Comparison of ENCODE assay signal across 11 cellular contexts in genomic region chr14:89324501-89325298, GRCh38.
DNase-seq lines count a peak whose midpoint lies in the region; ATAC-seq and TF ChIP-seq lines count a peak whose summit lies in the region.
"Had no signal": no experiment of that assay in that cellular context is flagged by ENCODE, and none has a peak within 500 bp of the region (broad histone marks: within the 10 kb centered on the region; RNA-seq: fewer than 3 reads in every experiment).

No MANE protein-coding gene starts in this region.

- peak overlapping the region; percentile 52 to 74 for H3K27ac Mint-ChIP-seq in natural killer cell
- peak overlapping the region in 1 of 2 donors; percentile 34 for H3K27ac Mint-ChIP-seq in natural killer cell treated with Interleukin-12 subunit alpha and Interleukin-12 subunit beta and Interleukin-15 and Interleukin-18, amount 100 ng/mL, for 72 hours

- peaks cover 53% of the 10 kb centered on the region for H3K79me2 ChIP-seq in MM.1S (ENCODE audit: low read length)

- H3K9me3 ChIP-seq in MM.1S (replicated peaks; ENCODE audit: insufficient read depth, low read length): no peaks in the 10 kb centered on the region

- H3K4me2 ChIP-seq in MM.1S (ENCODE audit: low read depth, low read length): peak overlapping the region; percentile 22; the same call in 1 of the 2 replicates

- H3K27me3 ChIP-seq in MM.1S (replicated peaks; ENCODE audit: insufficient read depth, low read length): no peaks in the 10 kb centered on the region

- H3K9me2 ChIP-seq in MM.1S (replicated peaks; ENCODE audit: insufficient read depth, low read length): no peaks in the 10 kb centered on the region

- H3K4me3 Mint-ChIP-seq in natural killer cell: peak overlapping the region; percentile 28
- H3K4me3 Mint-ChIP-seq in natural killer cell treated with Interleukin-12 subunit alpha and Interleukin-12 subunit beta and Interleukin-15 and Interleukin-18, amount 100 ng/mL, for 72 hours: no peak overlapping the region
- H3K4me3 Mint-ChIP-seq: stimulated activated naive CD8-positive, alpha-beta T cell treated with anti-CD3 and anti-CD28 coated beads, Interleukin-15, Interleukin-2, amounts not matched to agents 100 ng/mL and 50 ng/mL, for 24 hours had no signal

- H3K36me3 ChIP-seq in MM.1S (replicated peaks; ENCODE audit: insufficient read depth, low read length): no peaks in the 10 kb centered on the region

- no peak overlapping the region for H3K9ac ChIP-seq in MM.1S (ENCODE audit: low read length)

- no peaks in the 10 kb centered on the region for H3K36me3 Mint-ChIP-seq in natural killer cell
- H3K36me3 Mint-ChIP-seq in natural killer cell treated with Interleukin-12 subunit alpha and Interleukin-12 subunit beta and Interleukin-15 and Interleukin-18, amount 100 ng/mL, for 72 hours: no peaks in the 10 kb centered on the region

- H2AFZ ChIP-seq in MM.1S (ENCODE audit: low read length): no peak overlapping the region

- TF ChIP-seq CTCF in natural killer cell (IDR thresholded peaks at IDR 0.05): no peak
- no peak for TF ChIP-seq CTCF in MM.1S (IDR thresholded peaks at IDR 0.05; ENCODE audit: low read length)

- H3K27ac ChIP-seq in MM.1S (ENCODE audit: low read length): peak overlapping the region; percentile 13; the same call in 1 of the 2 replicates

- intact Hi-C loops in natural killer cell (cut with micrococcal nuclease): no loop called here

- H3F3A ChIP-seq in MM.1S (ENCODE audit: insufficient read depth, low read length): no peaks in the 10 kb centered on the region

- DNase-seq in natural killer cell (no peak), MM.1S (peak; percentile 61), NCI-H226 (no peak), AG20443 (ENCODE audit: low spot score) (no peak), SK-N-DZ (ENCODE audit: low spot score) (no peak), mucosa of gallbladder (ENCODE audit: low spot score) (no peak)
- DNase-seq in natural killer cell treated with Interleukin-12 subunit alpha and Interleukin-12 subunit beta and Interleukin-15 and Interleukin-18, amount 100 ng/mL, for 72 hours (ENCODE audit: low spot score): no peak
- DNase-seq: amniotic stem cell, GF-D8 had no signal

- H3K4me3 ChIP-seq in MM.1S (ENCODE audit: low read length): no peak overlapping the region

- no peaks in the 10 kb centered on the region for H3K27me3 Mint-ChIP-seq in natural killer cell (ENCODE audit: low read depth in 2 of 2)
- H3K27me3 Mint-ChIP-seq in natural killer cell treated with Interleukin-12 subunit alpha and Interleukin-12 subunit beta and Interleukin-15 and Interleukin-18, amount 100 ng/mL, for 72 hours: no peaks in the 10 kb centered on the region
- H3K27me3 Mint-ChIP-seq: stimulated activated naive CD8-positive, alpha-beta T cell treated with anti-CD3 and anti-CD28 coated beads, Interleukin-15, Interleukin-2, amounts not matched to agents 100 ng/mL and 50 ng/mL, for 24 hours had no signal

- H3K4me1 ChIP-seq in MM.1S (ENCODE audit: low read length): peaks cover 14% of the 10 kb centered on the region

- H3K9me3 Mint-ChIP-seq in natural killer cell: no peaks in the 10 kb centered on the region
- H3K9me3 Mint-ChIP-seq in natural killer cell treated with Interleukin-12 subunit alpha and Interleukin-12 subunit beta and Interleukin-15 and Interleukin-18, amount 100 ng/mL, for 72 hours: peaks cover 3% of the 10 kb centered on the region

- H3K4me1 Mint-ChIP-seq in natural killer cell: peaks cover 80 to 83% of the 10 kb centered on the region in 2 donors
- peaks cover 66 to 73% of the 10 kb centered on the region in 2 donors for H3K4me1 Mint-ChIP-seq in natural killer cell treated with Interleukin-12 subunit alpha and Interleukin-12 subunit beta and Interleukin-15 and Interleukin-18, amount 100 ng/mL, for 72 hours (ENCODE audit: low read depth in 2 of 2)

- ATAC-seq in natural killer cell (peak in 2 of 3 donors; percentile 37 to 42), HG02610 (IDR thresholded peaks at IDR 0.05; ENCODE audit: unreplicated experiment) (peak; percentile 77)
- ATAC-seq in natural killer cell treated with Interleukin-12 subunit alpha and Interleukin-12 subunit beta and Interleukin-15 and Interleukin-18, amount 100 ng/mL, for 72 hours: no peak

- H4K20me1 ChIP-seq in MM.1S (ENCODE audit: insufficient read depth, low read length): no peaks in the 10 kb centered on the region

Comparison
In these comparisons a context has a peak if more than half of its experiments do, and no peak if none do; other contexts are left out.
1. ATAC-seq: peak in natural killer cell (2 of 3) and HG02610 (single experiment); none in natural killer cell treated with Interleukin-12 subunit alpha and Interleukin-12 subunit beta and Interleukin-15 and Interleukin-18, amount 100 ng/mL, for 72 hours (0 of 2).